18 cellular contexts compared by ENCODE assay signal in genomic region chr2:126827371-126827770, GRCh38.
"Had no signal": no experiment of that assay in that cellular context is flagged by ENCODE, and none has a peak within 500 bp of the region (broad histone marks: within the 10 kb centered on the region; RNA-seq: fewer than 3 reads in every experiment).

No MANE protein-coding gene starts in this region.

- H3K27me3 Mint-ChIP-seq: activated CD4-positive, alpha-beta T cell treated with anti-CD3 and anti-CD28 coated beads, Interleukin-2, amount 10 ng/mL, durations not matched to agents 7 days and 5 days; type B pancreatic cell had no signal

- ATAC-seq: activated CD4-positive, CD25-positive, alpha-beta regulatory T cell treated with anti-CD3 and anti-CD28 coated beads, Interleukin-2, amount 50 U/mL, for 24 hours; activated CD8-positive, alpha-beta T cell treated with anti-CD3 and anti-CD28 coated beads, Interleukin-2, amount 10 ng/mL, durations not matched to agents 7 days and 5 days; body of pancreas; foreskin keratinocyte had no signal

- H3K4me3 Mint-ChIP-seq: activated CD4-positive, alpha-beta T cell treated with anti-CD3 and anti-CD28 coated beads, Interleukin-2, amount 10 ng/mL, durations not matched to agents 7 days and 5 days; activated CD8-positive, alpha-beta T cell treated with anti-CD3 and anti-CD28 coated beads, Interleukin-2, amount 10 ng/mL, durations not matched to agents 7 days and 5 days; activated naive CD4-positive, alpha-beta T cell treated with anti-CD3 and anti-CD28 coated beads, Interleukin-2, amount 50 U/mL, for 24 hours; memory B cell; nephron progenitor cell; type B pancreatic cell had no signal

- H3K27ac Mint-ChIP-seq: activated CD4-positive, alpha-beta T cell treated with anti-CD3 and anti-CD28 coated beads, Interleukin-2, amount 10 ng/mL, durations not matched to agents 7 days and 5 days; activated CD8-positive, alpha-beta T cell treated with anti-CD3 and anti-CD28 coated beads, Interleukin-2, amount 10 ng/mL, durations not matched to agents 7 days and 5 days; activated naive CD4-positive, alpha-beta T cell treated with anti-CD3 and anti-CD28 coated beads, Interleukin-2, amount 50 U/mL, for 24 hours; memory B cell; nephron progenitor cell; type B pancreatic cell had no signal

- H3K36me3 Mint-ChIP-seq: activated naive CD4-positive, alpha-beta T cell treated with anti-CD3 and anti-CD28 coated beads, Interleukin-2, amount 50 U/mL, for 24 hours; memory B cell; type B pancreatic cell had no signal

- H3K9me3 Mint-ChIP-seq: activated CD4-positive, alpha-beta T cell treated with anti-CD3 and anti-CD28 coated beads, Interleukin-2, amount 10 ng/mL, durations not matched to agents 7 days and 5 days; activated naive CD4-positive, alpha-beta T cell treated with anti-CD3 and anti-CD28 coated beads, Interleukin-2, amount 50 U/mL, for 24 hours; memory B cell; nephron progenitor cell; type B pancreatic cell had no signal

- H3K4me1 Mint-ChIP-seq: activated CD4-positive, alpha-beta T cell treated with anti-CD3 and anti-CD28 coated beads, Interleukin-2, amount 10 ng/mL, durations not matched to agents 7 days and 5 days; activated naive CD4-positive, alpha-beta T cell treated with anti-CD3 and anti-CD28 coated beads, Interleukin-2, amount 50 U/mL, for 24 hours; memory B cell had no signal

- DNase-seq: activated CD4-positive, alpha-beta T cell treated with anti-CD3 and anti-CD28 coated beads, Interleukin-2, amount 10 ng/mL, durations not matched to agents 7 days and 5 days; activated CD8-positive, alpha-beta T cell treated with anti-CD3 and anti-CD28 coated beads, Interleukin-2, amount 10 ng/mL, durations not matched to agents 7 days and 5 days; activated gamma-delta T cell treated with Interleukin-2 at 50 U/mL for 16 hours; body of pancreas; dermis blood vessel endothelial cell; effector CD8-positive, alpha-beta T cell; erythroblast; foreskin keratinocyte; nephron progenitor cell; occipital lobe; posterior cingulate gyrus; stimulated activated CD4-positive, alpha-beta T cell treated with anti-CD3 and anti-CD28 coated beads, Interleukin-2, amount 100 ng/mL, for 48 hours; stimulated activated naive CD4-positive, alpha-beta T cell; testis had no signal
